ENCODE assay signal across 8 cellular contexts in genomic region chr17:78137392-78138203, GRCh38. TPM values are rescaled to one million over a fixed set of nuclear protein-coding genes. Genes with fewer than 3 reads are reported as not detected.
DNase-seq lines count a peak whose midpoint lies in the region; ATAC-seq and TF ChIP-seq lines count a peak whose summit lies in the region.
"Had no signal": no experiment of that assay in that cellular context is flagged by ENCODE, and none has a peak within 500 bp of the region (broad histone marks: within the 10 kb centered on the region; RNA-seq: fewer than 3 reads in every experiment).

No MANE protein-coding gene starts in this region.

- in situ Hi-C loops in GM13977 (cut with MboI; ENCODE audit: low pct_unique_long_range_greater_than_20kb, low sequenced_read_pairs, unreplicated experiment) = no loop called here

- H3K36me3 ChIP-seq in psoas muscle (ENCODE audit: insufficient read depth in 1 of 2, low read depth in 1 of 2) = no peaks in the 10 kb centered on the region

- peaks cover 69% of the 10 kb centered on the region for H3K36me3 Mint-ChIP-seq in central memory CD8-positive, alpha-beta T cell (ENCODE audit: insufficient read depth)

- WGBS in psoas muscle, 3 donors = 66 to 69% (median 67%) methylated on average over 24 to 26 of the region's 26 CpGs

- peak overlapping the region; percentile 41 for H3K4me3 Mint-ChIP-seq in central memory CD8-positive, alpha-beta T cell

- no peak for ATAC-seq in central memory CD8-positive, alpha-beta T cell (replicated peaks; ENCODE audit: extremely low read depth, poor library complexity, severe bottlenecking)
- no peak for ATAC-seq in psoas muscle
- ATAC-seq in HG02973 (IDR thresholded peaks at IDR 0.05; ENCODE audit: unreplicated experiment) = no peak
- ATAC-seq in GM19328 (IDR thresholded peaks at IDR 0.05; ENCODE audit: unreplicated experiment) = no peak
- ATAC-seq in HG02852 (IDR thresholded peaks at IDR 0.05; ENCODE audit: unreplicated experiment) = no peak

- H3K27ac ChIP-seq in psoas muscle = no peak overlapping the region

- no peaks in the 10 kb centered on the region for H3K9me3 ChIP-seq in psoas muscle

- H3K4me1 ChIP-seq in psoas muscle = peaks cover 12% of the 10 kb centered on the region

- no peaks in the 10 kb centered on the region for H3K27me3 Mint-ChIP-seq in central memory CD8-positive, alpha-beta T cell

- H3K4me1 Mint-ChIP-seq in central memory CD8-positive, alpha-beta T cell = peaks cover 80% of the 10 kb centered on the region

- peak; percentile 72 for TF ChIP-seq CTCF in GM13977 (IDR thresholded peaks at IDR 0.05; ENCODE audit: extremely low read depth, insufficient read depth, missing control alignments)
- peak; percentile 8 for TF ChIP-seq CTCF in psoas muscle (IDR thresholded peaks at IDR 0.05)

- H3K9me3 Mint-ChIP-seq in central memory CD8-positive, alpha-beta T cell = no peaks in the 10 kb centered on the region

- DNase-seq in GM13977 (ENCODE audit: low spot score) (no peak), RPMI8226 (peak; percentile 51), psoas muscle (no peak)
- DNase-seq in central memory CD8-positive, alpha-beta T cell (ENCODE audit: low spot score in 2 of 2) = peak in 1 of 2 donors; percentile 42
- DNase-seq: NCI-H510A treated with DMSO at 0.1 percent for 48 hours had no signal

- peak overlapping the region; percentile 79 for H3K27ac Mint-ChIP-seq in central memory CD8-positive, alpha-beta T cell (ENCODE audit: low read depth)

- H3K4me3 ChIP-seq in psoas muscle = no peak overlapping the region

- intact Hi-C loops in psoas muscle (cut with DNase I) = no loop called here

- no peaks in the 10 kb centered on the region for H3K27me3 ChIP-seq in psoas muscle (ENCODE audit: insufficient read depth in 3 of 3, low read length in 2 of 3)

RNA-seq across cellular contexts. Expression of gene TMC8, which starts 7.0 kb away (rescaled TPM):
- total RNA-seq in psoas muscle = 1 to 10 TPM in 3 of 4 donors, under 1 TPM in 1; 0.89 to 2.8 (median 1.9) TPM
- under 1 TPM; 0.30 to 0.79 (median 0.43) TPM for polyA plus RNA-seq in psoas muscle

RNA-seq across cellular contexts. Expression of gene C17orf99, which starts 8.6 kb away (rescaled TPM):
- not detected for total RNA-seq in psoas muscle
- not detected for polyA plus RNA-seq in psoas muscle

RNA-seq across cellular contexts. Expression of gene TMC6, which starts 9.0 kb away (rescaled TPM):
- total RNA-seq in psoas muscle = 10 to 100 TPM in 1 of 4 donors, 1 to 10 TPM in 3; 6.1 to 11.0 (median 7.9) TPM
- 1 to 10 TPM; 2.7 to 3.9 (median 2.8) TPM for polyA plus RNA-seq in psoas muscle

RNA-seq across cellular contexts. Expression of gene SYNGR2, which starts 30.8 kb away (rescaled TPM):
- total RNA-seq in psoas muscle = 100 to 1,000 TPM; 134 to 313 (median 192) TPM
- 100 to 1,000 TPM in 2 of 3 donors, 10 to 100 TPM in 1; 61.7 to 181 (median 120) TPM for polyA plus RNA-seq in psoas muscle

RNA-seq across cellular contexts. Expression of gene TK1, which starts 49.3 kb away (rescaled TPM):
- total RNA-seq in psoas muscle = 1 to 10 TPM in 3 of 4 donors, under 1 TPM in 1; 0.68 to 3.1 (median 2.3) TPM
- 1 to 10 TPM in 2 of 3 donors, under 1 TPM in 1; 0.88 to 1.5 (median 1.1) TPM for polyA plus RNA-seq in psoas muscle
